Comparison of ENCODE assay signal across 13 cellular contexts in the genomic region with DNA sequence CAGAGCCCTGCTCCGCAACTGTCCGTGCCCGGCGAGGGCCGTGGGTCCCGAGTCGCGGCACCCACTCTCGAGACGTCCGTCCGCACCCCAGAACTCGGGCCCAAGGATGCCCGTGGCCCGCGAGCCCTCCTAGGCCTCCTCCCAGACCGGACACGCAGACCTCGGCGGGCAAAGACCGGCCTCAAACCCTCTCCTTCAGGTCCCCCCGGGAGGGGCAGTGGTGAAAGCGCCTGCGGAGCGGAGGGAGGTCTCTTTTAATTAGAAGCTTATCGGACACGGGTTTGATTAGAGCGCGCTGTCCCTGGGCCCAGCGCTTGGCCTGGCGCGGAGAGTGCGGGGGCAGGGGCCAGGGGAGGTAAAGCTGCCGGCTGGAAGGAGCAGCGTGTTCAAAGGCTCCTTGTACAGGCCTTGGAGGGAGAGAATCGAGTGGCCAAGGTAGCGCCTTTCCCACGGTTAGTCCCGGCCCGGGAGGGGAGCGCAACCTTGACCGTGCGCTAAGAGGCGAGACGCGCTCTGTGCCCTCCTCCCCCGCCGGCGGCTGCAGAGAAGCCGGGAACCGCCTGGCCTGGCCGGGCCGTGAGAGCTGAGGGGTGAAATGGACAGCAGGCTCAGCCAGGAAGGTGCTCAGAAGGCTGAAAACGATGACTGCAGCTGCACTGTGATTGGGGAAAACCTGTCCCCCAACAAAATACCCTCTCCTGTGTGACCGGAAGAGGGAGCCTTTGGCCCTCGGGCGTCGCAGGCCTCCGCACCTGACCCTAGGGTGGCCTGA. TPM values are rescaled to one million over a fixed set of nuclear protein-coding genes. Genes with fewer than 3 reads are reported as not detected.
A peak's percentile ranks its signal among the peaks of the same experiment; 100 is the strongest.
DNase-seq lines count a peak whose midpoint lies in the region; ATAC-seq and TF ChIP-seq lines count a peak whose summit lies in the region.
"Had no signal": no experiment of that assay in that cellular context is flagged by ENCODE, and none has a peak within 500 bp of the region (broad histone marks: within the 10 kb centered on the region; RNA-seq: fewer than 3 reads in every experiment).

No MANE protein-coding gene starts in this region.

- no peaks in the 10 kb centered on the region for H3K9me2 ChIP-seq in hepatocyte (replicated peaks; ENCODE audit: insufficient read depth)

- peak overlapping the region; percentile 53 for H3K4me2 ChIP-seq in hepatocyte

- intact Hi-C loops in adrenal gland (cut with DNase I) = no loop called here

- DNase-seq in hepatocyte (ENCODE audit: low spot score) (no peak), osteocyte (ENCODE audit: extremely low spot score, unreplicated experiment) (peak; percentile 84), omental fat pad (ENCODE audit: low spot score) (no peak), adrenal gland (no peak)
- DNase-seq: activated CD4-positive, alpha-beta T cell treated with anti-CD3 and anti-CD28 coated beads for 1 hour; COR-L47; dermis blood vessel endothelial cell; NCI-H510A treated with DMSO at 0.1 percent for 48 hours had no signal

- H3K79me2 ChIP-seq in hepatocyte = no peaks in the 10 kb centered on the region

- ATAC-seq in SK-N-SH treated with all-trans-retinoic acid at 6 μM for 48 hours (peak; percentile 16), HG02610 (IDR thresholded peaks at IDR 0.05; ENCODE audit: unreplicated experiment) (no peak), omental fat pad (ENCODE audit: low FRiP score) (no peak), GM21423 (IDR thresholded peaks at IDR 0.05; ENCODE audit: unreplicated experiment) (no peak)

- H3K36me3 Mint-ChIP-seq in osteocyte (ENCODE audit: unreplicated experiment) = no peaks in the 10 kb centered on the region

- no peaks in the 10 kb centered on the region for H3K9me3 Mint-ChIP-seq in osteocyte (ENCODE audit: unreplicated experiment)

- H3K27me3 ChIP-seq in hepatocyte (peaks cover 98% of the 10 kb centered on the region), adrenal gland (peaks cover 80% of the 10 kb centered on the region)

- H3K36me3 ChIP-seq in hepatocyte (replicated peaks; ENCODE audit: insufficient read depth, low read depth) (no peaks in the 10 kb centered on the region), adrenal gland (replicated peaks in 1 of 2) (no peaks in the 10 kb centered on the region)

- WGBS in hepatocyte (ENCODE audit: low lambda C conversion rate, missing lambda C conversion rate) = 7% methylated on average over 51 of the region's 59 CpGs
- WGBS in adrenal gland, 4 donors = 17 to 30% (median 25%) methylated on average over 37 to 59 of the region's 59 CpGs

- no peaks in the 10 kb centered on the region for H4K20me1 ChIP-seq in hepatocyte (ENCODE audit: insufficient read depth, poor library complexity, severe bottlenecking)

- peaks cover 17% of the 10 kb centered on the region for H3K4me1 Mint-ChIP-seq in osteocyte (ENCODE audit: unreplicated experiment)

- H3K27me3 Mint-ChIP-seq in osteocyte (ENCODE audit: unreplicated experiment) = peaks cover 89% of the 10 kb centered on the region

- no peak overlapping the region for H2AFZ ChIP-seq in hepatocyte

- H3K27ac Mint-ChIP-seq in osteocyte (ENCODE audit: unreplicated experiment) = no peak overlapping the region

- peak; percentile 26 for TF ChIP-seq CTCF in GM12873 (IDR thresholded peaks at IDR 0.05; ENCODE audit: insufficient read depth, low read depth, low read length, missing control alignments)
- TF ChIP-seq CTCF in hepatocyte (IDR thresholded peaks at IDR 0.05; ENCODE audit: poor library complexity) = peak; percentile 18
- TF ChIP-seq CTCF in osteocyte (IDR thresholded peaks at IDR 0.05) = no peak
- TF ChIP-seq CTCF in omental fat pad (IDR thresholded peaks at IDR 0.05) = no peak
- TF ChIP-seq CTCF in adrenal gland (IDR thresholded peaks at IDR 0.05) = no peak

- H3K4me1 ChIP-seq in hepatocyte (ENCODE audit: insufficient read depth) (peaks cover 34% of the 10 kb centered on the region), adrenal gland (replicated peaks in 1 of 2) (peaks cover 0 to 14% of the 10 kb centered on the region in 2 donors)

- no peaks in the 10 kb centered on the region for H3K9me3 ChIP-seq in hepatocyte (ENCODE audit: low read depth)
- H3K9me3 ChIP-seq in adrenal gland (replicated peaks in 1 of 3) = no peaks in the 10 kb centered on the region

- TF ChIP-seq POLR2A in adrenal gland (IDR thresholded peaks at IDR 0.05) = no peak

- no peak overlapping the region for H3K4me3 ChIP-seq in hepatocyte
- no peak overlapping the region for H3K4me3 ChIP-seq in adrenal gland
- H3K4me3 ChIP-seq: SK-N-MC had no signal

- no peak overlapping the region for H3K4me3 Mint-ChIP-seq in osteocyte (ENCODE audit: unreplicated experiment)

- H3K27ac ChIP-seq in hepatocyte (no peak overlapping the region), adrenal gland (no peak overlapping the region)
- H3K27ac ChIP-seq: SK-N-MC had no signal

TF ChIP-seq in SK-N-SH treated with all-trans-retinoic acid at 6 μM for 48 hours, 23 proteins besides CTCF, POLR2A, EP300 and RAD21:
- TF ChIP-seq CSDC2 (CRISPR knock-in tag; IDR thresholded peaks at IDR 0.05) = no peak
- no peak for TF ChIP-seq ZNF565 (CRISPR knock-in tag; conservative IDR thresholded peaks at IDR 0.05; ENCODE audit: low read depth)
- TF ChIP-seq ZNF8 (CRISPR knock-in tag; IDR thresholded peaks at IDR 0.05) = no peak

RNA-seq across cellular contexts. Expression of a gene that starts 4.6 kb away (rescaled TPM):
- total RNA-seq in hepatocyte (0.24 and 0.47 TPM in 2 replicates), osteocyte (not detected in 2 replicates), omental fat pad (10 to 100 TPM in 3 of 4 donors, 1 to 10 TPM in 1; 5.5 to 78.0 (median 44.1) TPM), adrenal gland (1 to 10 TPM in 1 of 8 donors, under 1 TPM in 4, not detected in 3; 0.14 to 2.8 (median 0.42) TPM)
- polyA plus RNA-seq in hepatocyte (0.37 and 1.2 TPM in 2 replicates), adrenal gland (under 1 TPM; 0.15 to 0.56 (median 0.34) TPM)
- total RNA-seq: dermis blood vessel endothelial cell had no signal

Comparison
In these comparisons a context has a peak if more than half of its experiments do, and no peak if none do; other contexts are left out.
1. CTCF ChIP-seq: peak in GM12873 (single experiment) and hepatocyte (single experiment); none in osteocyte (single experiment), omental fat pad (0 of 3) and adrenal gland (0 of 6).